8 cellular contexts compared by ENCODE assay signal in genomic region chr9:75087824-75088645, GRCh38. TPM values are rescaled to one million over a fixed set of nuclear protein-coding genes. Genes with fewer than 3 reads are reported as not detected.
DNase-seq lines count a peak whose midpoint lies in the region; ATAC-seq and TF ChIP-seq lines count a peak whose summit lies in the region.

Gene NMRK1, minus strand, starts transcription at chr9:75088155. Its CDS starts 5,040 bp downstream, at chr9:75083115.
Gene OSTF1, plus strand, starts transcription at chr9:75088514. Its CDS starts 179 bp downstream, at chr9:75088693.

- peaks cover 17% of the 10 kb centered on the region for H3K36me3 Mint-ChIP-seq in activated B cell treated with CpG ODN at 0.5 μM for 24 hours (ENCODE audit: low read depth)
- H3K36me3 Mint-ChIP-seq in immature natural killer cell = peaks cover 0 to under 1% (median under 1%) of the 10 kb centered on the region in 3 donors

- H3K4me3 ChIP-seq in AG09309 (ENCODE audit: control insufficient read depth, low read depth, low read length) (peak within 1 kb of the TSS; percentile 97), cardiac fibroblast (replicated peaks in 1 of 2; ENCODE audit: low read depth in 2 of 2, low read length in 2 of 2) (peak within 1 kb of the TSS; percentile 92 to 98)

- POLR2A ChIA-PET in activated B cell treated with CpG ODN at 0.5 μM for 24 hours (lab: Charles Lee) = interaction anchor here (0.6 to 6.1 kb wide), 8 partner anchors 18 to 164 kb away, joined by 3 to 82 read pairs (median 8); partner anchors contain the start of genes C9orf40 and CARNMT1

- H3K4me3 Mint-ChIP-seq in activated B cell treated with CpG ODN at 0.5 μM for 24 hours = peak within 1 kb of the TSS; percentile 96
- H3K4me3 Mint-ChIP-seq in immature natural killer cell = peak within 1 kb of the TSS; percentile 93 to 100 (median 97)

- no peak for TF ChIP-seq CTCF in AG09309 (IDR thresholded peaks at IDR 0.05; ENCODE audit: control insufficient read depth, insufficient read depth, low read depth, low read length, missing control alignments)
- TF ChIP-seq CTCF in activated B cell treated with CpG ODN at 0.5 μM for 24 hours (IDR thresholded peaks at IDR 0.05) = no peak
- no peak for TF ChIP-seq CTCF in cardiac fibroblast (IDR thresholded peaks at IDR 0.05; ENCODE audit: low read depth, low read length)

- H3K27me3 Mint-ChIP-seq in activated B cell treated with CpG ODN at 0.5 μM for 24 hours = no peaks in the 10 kb centered on the region
- peaks cover 5 to 23% (median 19%) of the 10 kb centered on the region in 3 donors for H3K27me3 Mint-ChIP-seq in immature natural killer cell (ENCODE audit: low read depth in 3 of 3)

- intact Hi-C loops in activated B cell treated with CpG ODN at 0.5 μM for 24 hours (cut with micrococcal nuclease) = loop anchor here (1.0 to 5.0 kb wide), 7 partner anchors 11 to 1369 kb away; partner anchors contain the start of genes C9orf40, CARNMT1, GCNT1 and RFK

- ATAC-seq in GM19025 (IDR thresholded peaks at IDR 0.05; ENCODE audit: low read depth, unreplicated experiment) (peak; percentile 85), HG03280 (IDR thresholded peaks at IDR 0.05; ENCODE audit: unreplicated experiment) (peak; percentile 91), activated B cell treated with CpG ODN at 0.5 μM for 24 hours (ENCODE audit: low read depth) (peak; percentile 87)

- DNase-seq in AG09309 (ENCODE audit: low read depth) (peak; percentile 78), NCI-H345 (lab: John Stamatoyannopoulos, UW) (peak; percentile 97), activated B cell treated with CpG ODN at 0.5 μM for 24 hours (peak; percentile 93), cardiac fibroblast (ENCODE audit: low read depth in 2 of 2) (peak; percentile 94 to 98), immature natural killer cell (peak; percentile 96 to 97 (median 97)), smooth muscle cell of the brain vasculature (ENCODE audit: low read depth, low spot score) (peak; percentile 91)

- H3K27ac Mint-ChIP-seq in activated B cell treated with CpG ODN at 0.5 μM for 24 hours (peak within 1 kb of the TSS; percentile 88), immature natural killer cell (peak within 1 kb of the TSS; percentile 86 to 99 (median 98))

- no peaks in the 10 kb centered on the region for H3K9me3 Mint-ChIP-seq in activated B cell treated with CpG ODN at 0.5 μM for 24 hours
- H3K9me3 Mint-ChIP-seq in immature natural killer cell = no peaks in the 10 kb centered on the region

- CTCF ChIA-PET in activated B cell treated with CpG ODN at 0.5 μM for 24 hours (lab: Charles Lee) = interaction anchor here (0.8 to 3.2 kb wide), 4 partner anchors 61 to 315 kb away, joined by 4 to 19 read pairs (median 7); partner anchors contain the start of genes C9orf40 and CARNMT1

- H3K4me1 Mint-ChIP-seq in activated B cell treated with CpG ODN at 0.5 μM for 24 hours (peaks cover 50% of the 10 kb centered on the region), immature natural killer cell (peaks cover 69 to 78% of the 10 kb centered on the region in 2 donors)

RNA-seq across cellular contexts. Expression of gene NMRK1, which starts in this region (rescaled TPM):
- total RNA-seq in activated B cell treated with CpG ODN at 0.5 μM for 24 hours = 6.5 and 8.8 TPM in 2 replicates
- 10 to 100 TPM; 35.2 to 95.8 (median 38.6) TPM for polyA plus RNA-seq in immature natural killer cell

RNA-seq across cellular contexts. Expression of gene OSTF1, which starts in this region (rescaled TPM):
- total RNA-seq in activated B cell treated with CpG ODN at 0.5 μM for 24 hours = 59.7 and 60.1 TPM in 2 replicates
- polyA plus RNA-seq in immature natural killer cell = 100 to 1,000 TPM; 352 to 383 (median 365) TPM

Comparison
In these comparisons a context has a peak if more than half of its experiments do, and no peak if none do; other contexts are left out.
1. Peak in every context shown above with its lines: DNase-seq, ATAC-seq and H3K4me3 ChIP-seq.